In the genomic region with DNA sequence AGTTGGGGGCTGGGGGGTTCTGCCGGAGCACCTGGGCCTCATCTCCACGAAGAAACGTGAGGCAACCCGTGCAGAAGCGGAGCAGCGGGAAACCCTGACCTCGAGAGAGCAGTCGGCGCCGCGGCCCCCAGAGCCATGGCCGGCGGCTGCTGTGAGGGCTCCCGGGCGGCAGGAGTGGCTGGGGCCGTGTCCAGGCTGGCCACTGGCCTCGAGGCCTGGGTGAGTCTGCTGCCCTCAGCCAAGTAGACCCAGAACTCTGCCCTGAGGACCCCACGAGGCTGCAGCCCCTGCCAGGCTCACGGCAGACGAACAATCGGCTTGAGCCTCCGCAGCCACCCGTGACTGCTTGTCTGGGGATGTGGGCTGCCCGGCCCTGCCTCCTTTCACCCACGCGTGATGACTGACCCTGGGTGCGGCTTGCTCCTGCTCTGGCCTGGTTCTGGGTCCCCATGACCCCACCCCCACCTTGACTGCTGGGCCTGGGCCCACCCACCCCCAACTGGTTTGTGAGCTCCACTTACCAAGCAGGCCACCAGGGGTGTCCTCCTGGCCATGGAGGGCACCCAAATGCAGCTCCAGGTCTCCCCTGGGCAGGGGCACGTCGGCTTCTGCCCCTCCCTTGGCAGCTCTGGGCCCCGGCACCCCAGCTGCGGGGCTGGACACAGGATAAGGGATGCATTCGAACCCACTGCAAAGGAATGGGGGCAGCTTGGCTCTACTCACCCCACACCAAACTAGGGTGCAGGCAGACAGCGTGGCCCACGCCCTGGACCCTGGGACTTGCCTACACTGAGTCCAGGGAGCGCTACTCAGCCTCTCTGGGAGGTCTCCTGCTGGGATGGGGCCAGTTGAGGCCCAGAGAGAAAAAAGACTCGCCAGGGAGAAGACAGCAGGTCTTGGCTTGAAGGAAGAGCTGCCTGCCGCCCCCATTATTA, we compare ENCODE assay signal across 17 cellular contexts. TPM values are rescaled to one million over a fixed set of nuclear protein-coding genes. Genes with fewer than 3 reads are reported as not detected.
DNase-seq lines count a peak whose midpoint lies in the region; ATAC-seq, FAIRE-seq and TF ChIP-seq lines count a peak whose summit lies in the region.
"Had no signal": no experiment of that assay in that cellular context is flagged by ENCODE, and none has a peak within 500 bp of the region (broad histone marks: within the 10 kb centered on the region; RNA-seq: fewer than 3 reads in every experiment).

No MANE protein-coding gene starts in this region.

- H3K27ac ChIP-seq in kidney (ENCODE audit: low read depth in 2 of 2, low read length in 2 of 2) (no peak overlapping the region), psoas muscle (no peak overlapping the region)
- H3K27ac ChIP-seq: Peyer's patch had no signal

- ATAC-seq in T-helper 17 cell = no peak
- no peak for ATAC-seq in psoas muscle
- no peak for ATAC-seq in SK-N-SH treated with all-trans-retinoic acid at 6 μM for 48 hours

- 87 to 93% (median 88%) methylated on average over 31 to 37 of the region's 37 CpGs for WGBS in psoas muscle, 3 donors

- H3K36me3 Mint-ChIP-seq in activated CD4-positive, alpha-beta T cell treated with anti-CD3 and anti-CD28 coated beads, Interleukin-2, amount 10 ng/mL, durations not matched to agents 7 days and 5 days (ENCODE audit: low read depth) = no peaks in the 10 kb centered on the region
- H3K36me3 Mint-ChIP-seq in T-helper 17 cell (ENCODE audit: low read depth) = peaks cover 2% of the 10 kb centered on the region

- no peak overlapping the region for H3K9ac ChIP-seq in kidney (ENCODE audit: low read length in 2 of 2)

- POLR2A ChIA-PET in activated CD4-positive, alpha-beta T cell treated with anti-CD3 and anti-CD28 coated beads, Interleukin-2, amount 10 ng/mL, durations not matched to agents 7 days and 5 days (lab: Charles Lee) = no interaction called here

- H3K27ac Mint-ChIP-seq in activated CD4-positive, alpha-beta T cell treated with anti-CD3 and anti-CD28 coated beads, Interleukin-2, amount 10 ng/mL, durations not matched to agents 7 days and 5 days = peak overlapping the region; percentile 57
- H3K27ac Mint-ChIP-seq in T-helper 17 cell = no peak overlapping the region

- H3K27me3 ChIP-seq in psoas muscle (ENCODE audit: insufficient read depth in 3 of 3, low read length in 2 of 3) = no peaks in the 10 kb centered on the region
- H3K27me3 ChIP-seq: Peyer's patch had no signal

- H3K36me3 ChIP-seq in kidney (ENCODE audit: control insufficient read depth in 1 of 2, insufficient read depth in 2 of 2, low read length in 2 of 2) (no peaks in the 10 kb centered on the region), psoas muscle (ENCODE audit: insufficient read depth in 1 of 2, low read depth in 1 of 2) (no peaks in the 10 kb centered on the region)
- H3K36me3 ChIP-seq: Peyer's patch had no signal

- H3K27me3 Mint-ChIP-seq in activated CD4-positive, alpha-beta T cell treated with anti-CD3 and anti-CD28 coated beads, Interleukin-2, amount 10 ng/mL, durations not matched to agents 7 days and 5 days = peaks cover 1% of the 10 kb centered on the region
- H3K27me3 Mint-ChIP-seq in T-helper 17 cell = no peaks in the 10 kb centered on the region

- H3K4me1 ChIP-seq in kidney (ENCODE audit: control insufficient read depth in 1 of 2, insufficient read depth in 1 of 2, low read depth in 1 of 2, low read length in 2 of 2) (no peaks in the 10 kb centered on the region), psoas muscle (no peaks in the 10 kb centered on the region)
- H3K4me1 ChIP-seq: Peyer's patch had no signal

- H3K9me3 Mint-ChIP-seq in activated CD4-positive, alpha-beta T cell treated with anti-CD3 and anti-CD28 coated beads, Interleukin-2, amount 10 ng/mL, durations not matched to agents 7 days and 5 days = no peaks in the 10 kb centered on the region

- FAIRE-seq in kidney (lab: Jason Lieb, UNC) = no peak
- no peak for FAIRE-seq in urothelium cell line (lab: Jason Lieb, UNC)

- no peak overlapping the region for H3K4me3 Mint-ChIP-seq in activated CD4-positive, alpha-beta T cell treated with anti-CD3 and anti-CD28 coated beads, Interleukin-2, amount 10 ng/mL, durations not matched to agents 7 days and 5 days
- no peak overlapping the region for H3K4me3 Mint-ChIP-seq in T-helper 17 cell

- intact Hi-C loops in kidney (cut with DNase I) = no loop called here
- intact Hi-C loops in psoas muscle (cut with DNase I) = no loop called here

- no peak for TF ChIP-seq CTCF in kidney (IDR thresholded peaks at IDR 0.05; ENCODE audit: borderline replicate concordance, extremely low read depth, insufficient read depth)
- TF ChIP-seq CTCF in psoas muscle (IDR thresholded peaks at IDR 0.05) = no peak

- H3K9me3 ChIP-seq in T-helper 17 cell (ENCODE audit: control insufficient read depth, low read length, poor library complexity, severe bottlenecking) (no peaks in the 10 kb centered on the region), kidney (ENCODE audit: control insufficient read depth in 1 of 2, low read length in 2 of 2) (no peaks in the 10 kb centered on the region), psoas muscle (no peaks in the 10 kb centered on the region)
- H3K9me3 ChIP-seq: Peyer's patch had no signal

- H3K4me3 ChIP-seq in kidney (ENCODE audit: low read length in 2 of 2) (no peak overlapping the region), psoas muscle (no peak overlapping the region)
- H3K4me3 ChIP-seq: Peyer's patch had no signal

- H3K4me1 Mint-ChIP-seq in activated CD4-positive, alpha-beta T cell treated with anti-CD3 and anti-CD28 coated beads, Interleukin-2, amount 10 ng/mL, durations not matched to agents 7 days and 5 days = no peaks in the 10 kb centered on the region
- peaks cover 3% of the 10 kb centered on the region for H3K4me1 Mint-ChIP-seq in T-helper 17 cell

- no peak for DNase-seq in activated CD4-positive, alpha-beta T cell treated with anti-CD3 and anti-CD28 coated beads, Interleukin-2, amount 10 ng/mL, durations not matched to agents 7 days and 5 days
- no peak for DNase-seq in activated CD4-positive, alpha-beta T cell treated with anti-CD3 and anti-CD28 coated beads, Interleukin-2, amount 50 U/mL, for 4 hours
- peak in 2 of 3 donors; percentile 6 to 7 for DNase-seq in T-helper 17 cell
- DNase-seq in kidney = peak; percentile 63
- DNase-seq in psoas muscle = peak; percentile 7 to 51
- no peak for DNase-seq in urothelium cell line (ENCODE audit: low spot score)
- no peak for DNase-seq in activated gamma-delta T cell (lab: John Stamatoyannopoulos, UW)
- DNase-seq: 8988T, C1 segment of cervical spinal cord, COR-L47, DMS153, EL, NCI-H1417 treated with DMSO at 0.1 percent for 48 hours, NCI-H2029 treated with DMSO at 0.1 percent for 48 hours, NCI-H510A, Peyer's patch had no signal

- CTCF ChIA-PET in activated CD4-positive, alpha-beta T cell treated with anti-CD3 and anti-CD28 coated beads, Interleukin-2, amount 10 ng/mL, durations not matched to agents 7 days and 5 days (lab: Charles Lee) = no interaction called here

TF ChIP-seq in SK-N-SH treated with all-trans-retinoic acid at 6 μM for 48 hours, 23 proteins besides CTCF, POLR2A, EP300 and RAD21 (continues in another document):
- TF ChIP-seq ISL1 (CRISPR knock-in tag; IDR thresholded peaks at IDR 0.05) (no peak), CSDC2 (CRISPR knock-in tag; IDR thresholded peaks at IDR 0.05) (no peak), TCF4 (CRISPR knock-in tag; IDR thresholded peaks at IDR 0.05; ENCODE audit: borderline replicate concordance) (no peak), ESRRG (CRISPR knock-in tag; IDR thresholded peaks at IDR 0.05) (no peak)
- TF ChIP-seq, protein P1, sequence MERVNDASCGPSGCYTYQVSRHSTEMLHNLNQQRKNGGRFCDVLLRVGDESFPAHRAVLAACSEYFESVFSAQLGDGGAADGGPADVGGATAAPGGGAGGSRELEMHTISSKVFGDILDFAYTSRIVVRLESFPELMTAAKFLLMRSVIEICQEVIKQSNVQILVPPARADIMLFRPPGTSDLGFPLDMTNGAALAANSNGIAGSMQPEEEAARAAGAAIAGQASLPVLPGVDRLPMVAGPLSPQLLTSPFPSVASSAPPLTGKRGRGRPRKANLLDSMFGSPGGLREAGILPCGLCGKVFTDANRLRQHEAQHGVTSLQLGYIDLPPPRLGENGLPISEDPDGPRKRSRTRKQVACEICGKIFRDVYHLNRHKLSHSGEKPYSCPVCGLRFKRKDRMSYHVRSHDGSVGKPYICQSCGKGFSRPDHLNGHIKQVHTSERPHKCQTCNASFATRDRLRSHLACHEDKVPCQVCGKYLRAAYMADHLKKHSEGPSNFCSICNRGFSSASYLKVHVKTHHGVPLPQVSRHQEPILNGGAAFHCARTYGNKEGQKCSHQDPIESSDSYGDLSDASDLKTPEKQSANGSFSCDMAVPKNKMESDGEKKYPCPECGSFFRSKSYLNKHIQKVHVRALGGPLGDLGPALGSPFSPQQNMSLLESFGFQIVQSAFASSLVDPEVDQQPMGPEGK (CRISPR knock-in tag; IDR thresholded peaks at IDR 0.05; ENCODE audit: borderline replicate concordance) = no peak

RNA-seq across cellular contexts. Expression of a gene that starts 34.2 kb away (rescaled TPM):
- 1 to 10 TPM; 6.7 to 8.1 TPM for total RNA-seq in activated CD4-positive, alpha-beta T cell treated with anti-CD3 and anti-CD28 coated beads, Interleukin-2, amount 10 ng/mL, durations not matched to agents 7 days and 5 days
- total RNA-seq in T-helper 17 cell (1 to 10 TPM; 7.0 to 8.4 TPM), kidney (24.7 TPM), psoas muscle (1 to 10 TPM; 3.6 to 6.3 (median 4.5) TPM)
- polyA plus RNA-seq in kidney (ENCODE audit: insufficient read depth, low read depth, low replicate concordance) (9.0 TPM), psoas muscle (1 to 10 TPM; 1.2 to 7.3 (median 3.1) TPM)

RNA-seq across cellular contexts. Expression of a gene that starts 34.5 kb away (rescaled TPM):
- total RNA-seq in activated CD4-positive, alpha-beta T cell treated with anti-CD3 and anti-CD28 coated beads, Interleukin-2, amount 10 ng/mL, durations not matched to agents 7 days and 5 days = 100 to 1,000 TPM; 156 to 159 TPM
- total RNA-seq in T-helper 17 cell = 10 to 100 TPM; 68.4 to 70.0 TPM
- total RNA-seq in kidney = 162 TPM
- 158 TPM for polyA plus RNA-seq in kidney (ENCODE audit: insufficient read depth, low read depth, low replicate concordance)
- total RNA-seq in psoas muscle = 10 to 100 TPM; 71.1 to 97.6 (median 86.7) TPM
- 100 to 1,000 TPM in 1 of 3 donors, 10 to 100 TPM in 2; 68.8 to 119 (median 91.3) TPM for polyA plus RNA-seq in psoas muscle

RNA-seq across cellular contexts. Expression of a gene that starts 55.2 kb away (rescaled TPM):
- 10 to 100 TPM in 1 of 2 experiments, 1 to 10 TPM in 1; 9.2 to 10.3 TPM for total RNA-seq in activated CD4-positive, alpha-beta T cell treated with anti-CD3 and anti-CD28 coated beads, Interleukin-2, amount 10 ng/mL, durations not matched to agents 7 days and 5 days
- total RNA-seq in T-helper 17 cell (1 to 10 TPM; 7.3 to 8.3 TPM), kidney (25.6 TPM), psoas muscle (10 to 100 TPM; 14.1 to 19.7 (median 17.1) TPM)
- polyA plus RNA-seq in kidney (ENCODE audit: insufficient read depth, low read depth, low replicate concordance) (26.8 TPM), psoas muscle (10 to 100 TPM; 12.6 to 18.4 (median 16.2) TPM)

Comparison
In these comparisons a context has a peak if more than half of its experiments do, and no peak if none do; other contexts are left out.
1. DNase-seq: peak in T-helper 17 cell (2 of 3), kidney (single experiment) and psoas muscle (2 of 2); none in activated CD4-positive, alpha-beta T cell treated with anti-CD3 and anti-CD28 coated beads, Interleukin-2, amount 10 ng/mL, durations not matched to agents 7 days and 5 days (single experiment), activated CD4-positive, alpha-beta T cell treated with anti-CD3 and anti-CD28 coated beads, Interleukin-2, amount 50 U/mL, for 4 hours (0 of 2), urothelium cell line (single experiment) and activated gamma-delta T cell (single experiment).